ENCODE assay signal across 22 cellular contexts in genomic region chr1:53438427-53439336, GRCh38. TPM values are rescaled to one million over a fixed set of nuclear protein-coding genes. Genes with fewer than 3 reads are reported as not detected.
DNase-seq lines count a peak whose midpoint lies in the region; ATAC-seq, FAIRE-seq and TF ChIP-seq lines count a peak whose summit lies in the region.
"Had no signal": no experiment of that assay in that cellular context is flagged by ENCODE, and none has a peak within 500 bp of the region (broad histone marks: within the 10 kb centered on the region; RNA-seq: fewer than 3 reads in every experiment).

No MANE protein-coding gene starts in this region.

- no peaks in the 10 kb centered on the region for H3K9me3 Mint-ChIP-seq in activated T-helper 17 cell treated with anti-CD3 and anti-CD28 coated beads, Interleukin-2, amount 50 U/mL, for 72 hours
- H3K9me3 Mint-ChIP-seq: CD8-positive, alpha-beta T cell had no signal

- intact Hi-C loops in upper lobe of right lung (cut with DNase I), result no loop called here

- peak overlapping the region; percentile 50 for H3K4me3 ChIP-seq in HUES6 (ENCODE audit: low read depth, low read length)
- no peak overlapping the region for H3K4me3 ChIP-seq in H1 (ENCODE audit: extremely low read depth in 1 of 4, insufficient read depth in 2 of 4, low read depth in 3 of 4, low read length in 4 of 4)
- no peak overlapping the region for H3K4me3 ChIP-seq in neuronal stem cell (ENCODE audit: low read length in 2 of 2)
- H3K4me3 ChIP-seq in upper lobe of right lung, result no peak overlapping the region

- H3K79me1 ChIP-seq in H1 (ENCODE audit: low read depth, low read length), result no peaks in the 10 kb centered on the region
- H3K79me1 ChIP-seq in neuronal stem cell (ENCODE audit: low read depth, low read length), result peaks cover 4% of the 10 kb centered on the region

- POLR2A ChIA-PET in H1 (lab: Charles Lee; ENCODE audit: partially characterized antibody), result interaction anchor here (1.1 to 1.3 kb wide), 2 partner anchors 10 to 15 kb away, joined by 3 read pairs; no protein-coding TSS in a partner anchor

- CTCF ChIA-PET in H1 (lab: Charles Lee; ENCODE audit: partially characterized antibody), result interaction anchor here (1.2 to 1.3 kb wide), 2 partner anchors 10 to 277 kb away, joined by 3 to 4 read pairs; no protein-coding TSS in a partner anchor

- 0 out of 2 replicates have a peak overlapping the region, but pooled peaks have one; percentile 45 for H4K8ac ChIP-seq in H1 (ENCODE audit: extremely low read depth, insufficient read depth, low read length)
- peak overlapping the region; percentile 65 for H4K8ac ChIP-seq in neuronal stem cell (ENCODE audit: low read depth, low read length)

- 95% methylated on average over 54 of the region's 79 CpGs; no CpG with 5 or more reads in 1 of the 2 experiments for WGBS in H1 (ENCODE audit: extremely low coverage in 1 of 2, insufficient coverage in 1 of 2, insufficient read length in 1 of 2, insufficient replicate concordance in 2 of 2, low coverage in 1 of 2, low lambda C conversion rate in 2 of 2, missing lambda C conversion rate in 1 of 2), 2 experiments
- WGBS in neuronal stem cell (ENCODE audit: extremely low coverage in 2 of 2, insufficient read length in 2 of 2, insufficient replicate concordance in 1 of 2), 2 donors, result no CpG with 5 or more reads among the region's 79 CpGs

- ATAC-seq in upper lobe of right lung, result peak; percentile 32
- ATAC-seq in activated T-helper 17 cell treated with anti-CD3 and anti-CD28 coated beads, Interleukin-2, amount 50 U/mL, for 72 hours (replicated peaks), result no peak
- ATAC-seq: CD8-positive, alpha-beta T cell had no signal

- H2BK20ac ChIP-seq in H1 (ENCODE audit: low read length), result peak overlapping the region; percentile 97; the same call in 1 of the 2 replicates

- H2BK15ac ChIP-seq in H1 (ENCODE audit: low read length) (peak overlapping the region; percentile 61; the same call in 1 of the 2 replicates), neuronal stem cell (ENCODE audit: low read length) (peak overlapping the region; percentile 99)

- no peak overlapping the region for H3K56ac ChIP-seq in H1 (replicated peaks; ENCODE audit: insufficient read length, low read depth, low read length)

- DNase-seq in H1 (ENCODE audit: low read depth in 1 of 2, low spot score in 2 of 2) (no peak), neuronal stem cell (ENCODE audit: low spot score) (no peak), upper lobe of right lung (no peak), cerebellar nuclear complex (lab: John Stamatoyannopoulos, UW) (no peak), NCI-H2107 treated with DMSO at 0.1 percent for 48 hours (lab: John Stamatoyannopoulos, UW; ENCODE audit: unreplicated experiment) (no peak)
- no peak for DNase-seq in activated naive CD4-positive, alpha-beta T cell treated with anti-CD3 and anti-CD28 coated beads, Interleukin-2, amount 50 U/mL, for 16 hours
- DNase-seq: CD8-positive, alpha-beta T cell; COR-L47; DMS153; DMS79 treated with DMSO at 0.1 percent for 48 hours; EL; KBM-7 had no signal

- H3K4me1 Mint-ChIP-seq in activated T-helper 17 cell treated with anti-CD3 and anti-CD28 coated beads, Interleukin-2, amount 50 U/mL, for 72 hours, result no peaks in the 10 kb centered on the region
- H3K4me1 Mint-ChIP-seq: CD14-positive monocyte had no signal

- TF ChIP-seq CTCF in H1 (IDR thresholded peaks at IDR 0.05; ENCODE audit: control extremely low read depth in 1 of 3, insufficient read depth in 1 of 3, low read depth in 1 of 3, low read length in 3 of 3) (no peak), upper lobe of right lung (IDR thresholded peaks at IDR 0.05) (no peak)

- H4K20me1 ChIP-seq in H1 (replicated peaks in 1 of 2; ENCODE audit: control insufficient read depth in 1 of 2, insufficient read depth in 2 of 2, low read length in 2 of 2), result no peaks in the 10 kb centered on the region

- H3K27me3 ChIP-seq in HUES6 (ENCODE audit: control insufficient read depth, insufficient read depth, low read length) (no peaks in the 10 kb centered on the region), H1 (replicated peaks in 1 of 4; ENCODE audit: control insufficient read depth in 3 of 4, extremely low read depth in 1 of 4, insufficient read depth in 3 of 4, low read length in 3 of 4) (no peaks in the 10 kb centered on the region; a peak in 1 of 7 replicates), neuronal stem cell (ENCODE audit: control insufficient read depth in 3 of 3, insufficient read depth in 3 of 3, low read depth in 1 of 3, low read length in 3 of 3) (peaks cover 0 to 3% (median 0%) of the 10 kb centered on the region in 3 experiments), upper lobe of right lung (no peaks in the 10 kb centered on the region)

- TF ChIP-seq POLR2A in H1 (IDR thresholded peaks at IDR 0.05; ENCODE audit: control extremely low read depth in 1 of 2, low read depth in 2 of 2, low read length in 2 of 2), result no peak

- no peak overlapping the region; the same call in 1 of the 2 replicates for H3K27ac ChIP-seq in HUES6 (ENCODE audit: low read depth, low read length)
- no peak overlapping the region for H3K27ac ChIP-seq in H1 (ENCODE audit: low read depth, low read length)
- no peak overlapping the region for H3K27ac ChIP-seq in neuronal stem cell (replicated peaks; ENCODE audit: low read length)
- H3K27ac ChIP-seq in upper lobe of right lung, result no peak overlapping the region

- H4K91ac ChIP-seq in H1 (replicated peaks; ENCODE audit: insufficient read length, low read length) (peak overlapping the region; percentile 50), neuronal stem cell (ENCODE audit: low read depth, low read length, poor library complexity) (peak overlapping the region; percentile 72)

- no peak for TF ChIP-seq RAD21 in H1 (IDR thresholded peaks at IDR 0.05 in 1 of 2, conservative IDR thresholded peaks at IDR 0.05 in 1 of 2; ENCODE audit: low read depth in 2 of 2, low read length in 2 of 2)

- peaks cover 7% of the 10 kb centered on the region; the same call in 1 of the 2 replicates for H3K36me3 ChIP-seq in HUES6 (ENCODE audit: control insufficient read depth, insufficient read depth, low read length)
- peaks cover 0 to 10% (median 0%) of the 10 kb centered on the region in 4 experiments; a peak in 1 of 8 replicates for H3K36me3 ChIP-seq in H1 (ENCODE audit: control insufficient read depth in 2 of 4, insufficient read depth in 4 of 4, low read length in 3 of 4)
- no peaks in the 10 kb centered on the region for H3K36me3 ChIP-seq in neuronal stem cell (replicated peaks in 1 of 2; ENCODE audit: control insufficient read depth in 2 of 2, insufficient read depth in 2 of 2, low read length in 2 of 2)
- H3K36me3 ChIP-seq in upper lobe of right lung, result no peaks in the 10 kb centered on the region

- H3K18ac ChIP-seq in H1 (ENCODE audit: extremely low read depth, low read length) (peak overlapping the region; percentile 15; the same call in 1 of the 2 replicates), neuronal stem cell (ENCODE audit: low read length) (peak overlapping the region; percentile 83)

- H2BK12ac ChIP-seq in H1 (ENCODE audit: low read depth, low read length) (peak overlapping the region; percentile 96; the same call in 1 of the 2 replicates), neuronal stem cell (ENCODE audit: low read length) (peak overlapping the region; percentile 90)

- H3K23ac ChIP-seq in H1 (ENCODE audit: insufficient read length) (no peak overlapping the region), neuronal stem cell (ENCODE audit: low read depth, low read length, poor library complexity) (peak overlapping the region; percentile 91)

- H2AFZ ChIP-seq in H1 (ENCODE audit: low read length) (no peak overlapping the region), neuronal stem cell (ENCODE audit: low read length) (no peak overlapping the region)

- H3K9ac ChIP-seq in HUES6 (ENCODE audit: low read length) (peak overlapping the region; percentile 81), H1 (replicated peaks in 1 of 4; ENCODE audit: extremely low read depth in 1 of 4, low read depth in 3 of 4, low read length in 3 of 4) (no peak overlapping the region), neuronal stem cell (ENCODE audit: low read depth, low read length, poor library complexity) (peak overlapping the region; percentile 60)

- no peak for TF ChIP-seq EP300 in H1 (IDR thresholded peaks at IDR 0.05; ENCODE audit: borderline replicate concordance in 1 of 2, low read depth in 2 of 2, low read length in 2 of 2)

- H2AK5ac ChIP-seq in H1 (ENCODE audit: low read depth, low read length) (peak overlapping the region; percentile 11; the same call in 1 of the 2 replicates), neuronal stem cell (ENCODE audit: low read depth, low read length) (peak overlapping the region; percentile 98)

- H3K79me2 ChIP-seq in H1 (ENCODE audit: control insufficient read depth in 1 of 2, insufficient read depth in 2 of 2, low read length in 2 of 2), result no peaks in the 10 kb centered on the region

- peaks cover 6% of the 10 kb centered on the region for H3K27me3 Mint-ChIP-seq in activated T-helper 17 cell treated with anti-CD3 and anti-CD28 coated beads, Interleukin-2, amount 50 U/mL, for 72 hours

- H3K4ac ChIP-seq in H1 (replicated peaks; ENCODE audit: insufficient read length, low read depth, low read length), result no peak overlapping the region
- H3K4ac ChIP-seq in neuronal stem cell (ENCODE audit: low read length), result no peak overlapping the region

- H3K4me2 ChIP-seq in H1 (ENCODE audit: insufficient read depth in 1 of 2, low read depth in 2 of 2, low read length in 2 of 2), result no peak overlapping the region
- no peak overlapping the region for H3K4me2 ChIP-seq in neuronal stem cell (ENCODE audit: insufficient read depth, low read length, poor library complexity, severe bottlenecking)

- no peak overlapping the region for H3K4me3 Mint-ChIP-seq in activated T-helper 17 cell treated with anti-CD3 and anti-CD28 coated beads, Interleukin-2, amount 50 U/mL, for 72 hours
- H3K4me3 Mint-ChIP-seq: CD14-positive monocyte; CD8-positive, alpha-beta T cell had no signal

- H4K5ac ChIP-seq in H1 (ENCODE audit: insufficient read length, low read depth, low read length), result no peak overlapping the region

- H3K4me1 ChIP-seq in HUES6 (ENCODE audit: control insufficient read depth, insufficient read depth, low read length), result peaks cover 42% of the 10 kb centered on the region
- peaks cover 3 to 10% (median 4%) of the 10 kb centered on the region in 4 experiments; a peak in 5 of 7 replicates for H3K4me1 ChIP-seq in H1 (replicated peaks in 1 of 4; ENCODE audit: control insufficient read depth in 3 of 4, insufficient read depth in 4 of 4, low read length in 3 of 4)
- peaks cover 0 to 4% of the 10 kb centered on the region in 2 donors for H3K4me1 ChIP-seq in neuronal stem cell (ENCODE audit: control insufficient read depth in 2 of 2, insufficient read depth in 1 of 2, low read depth in 1 of 2, low read length in 2 of 2)
- no peaks in the 10 kb centered on the region for H3K4me1 ChIP-seq in upper lobe of right lung

- H2BK120ac ChIP-seq in H1 (replicated peaks; ENCODE audit: low read depth, low read length), result peak overlapping the region; percentile 75
- H2BK120ac ChIP-seq in neuronal stem cell (ENCODE audit: low read depth, low read length), result peak overlapping the region; percentile 61

- no peaks in the 10 kb centered on the region for H3K36me3 Mint-ChIP-seq in activated T-helper 17 cell treated with anti-CD3 and anti-CD28 coated beads, Interleukin-2, amount 50 U/mL, for 72 hours (ENCODE audit: low read depth)
- H3K36me3 Mint-ChIP-seq: CD14-positive monocyte; CD8-positive, alpha-beta T cell had no signal

- H2BK5ac ChIP-seq in H1 (ENCODE audit: low read depth, low read length), result peak overlapping the region; percentile 69; the same call in 1 of the 2 replicates
- peak overlapping the region; percentile 75 for H2BK5ac ChIP-seq in neuronal stem cell (ENCODE audit: low read length)

- no peaks in the 10 kb centered on the region for H3K23me2 ChIP-seq in H1 (ENCODE audit: low read depth, low read length)

- H3K27ac Mint-ChIP-seq in activated T-helper 17 cell treated with anti-CD3 and anti-CD28 coated beads, Interleukin-2, amount 50 U/mL, for 72 hours, result no peak overlapping the region
- H3K27ac Mint-ChIP-seq: CD14-positive monocyte; CD8-positive, alpha-beta T cell had no signal

- peaks cover 17% of the 10 kb centered on the region for H3K9me3 ChIP-seq in HUES6 (ENCODE audit: control insufficient read depth, insufficient read depth, low read depth, low read length)
- peaks cover 18 to 29% of the 10 kb centered on the region in 2 experiments for H3K9me3 ChIP-seq in H1 (ENCODE audit: insufficient read depth in 2 of 2, low read depth in 1 of 2, low read length in 1 of 2)
- H3K9me3 ChIP-seq in neuronal stem cell (replicated peaks in 1 of 2; ENCODE audit: control insufficient read depth in 2 of 2, insufficient read depth in 1 of 2, low read depth in 1 of 2, low read length in 2 of 2), result peaks cover 0 to 11% of the 10 kb centered on the region in 2 donors
- no peaks in the 10 kb centered on the region for H3K9me3 ChIP-seq in upper lobe of right lung

- no peak overlapping the region for H3K14ac ChIP-seq in H1 (ENCODE audit: insufficient read length)
- peak overlapping the region; percentile 89 for H3K14ac ChIP-seq in neuronal stem cell (ENCODE audit: low read length)

- FAIRE-seq in H1 (lab: Jason Lieb, UNC), result no peak
- FAIRE-seq: D721Med, G401.6, GM12891, HTR-8/SVneo had no signal

RNA-seq across cellular contexts. Expression of gene DMRTB1, which starts 20.5 kb away (rescaled TPM):
- 0.17 and 0.35 TPM in 2 replicates for total RNA-seq in H1 (2021; fragmentation: NEBNext Ultra II Directional; extraction: Animal tissue kit (Norgen Biotek cat#: 25700))
- 0.06 and 0.22 TPM in 2 replicates for polyA plus RNA-seq in H1 (2011; rRNA removed)
- polyA plus RNA-seq in H1 (2011; cell fraction: cytosol; rRNA removed), result 0.14 TPM
- polyA plus RNA-seq in H1 (2011; cell fraction: nucleus; rRNA removed), result not detected
- polyA plus RNA-seq in H1 (2012, experiment 1 of 2), result 0.11 to 0.15 TPM in 2 of 4 replicates, not detected in the others
- not detected for polyA plus RNA-seq in H1 (2012, experiment 2 of 2)
- 0.49 TPM for polyA plus RNA-seq in H1 (2013, experiment 1 of 2)
- polyA plus RNA-seq in H1 (2013, experiment 2 of 2), result 0.40 TPM
- not detected in 2 replicates for polyA minus RNA-seq in H1 (2011; rRNA and poly(A)+ RNA removed)
- polyA minus RNA-seq in H1 (2011; cell fraction: cytosol; rRNA and poly(A)+ RNA removed), result not detected
- polyA minus RNA-seq in H1 (2011; cell fraction: nucleus; rRNA and poly(A)+ RNA removed), result not detected
- polyA plus RNA-seq in neuronal stem cell (2013, experiment 1 of 2), result 0.03 TPM
- not detected for polyA plus RNA-seq in neuronal stem cell (2013, experiment 2 of 2)
- total RNA-seq in upper lobe of right lung, result not detected
- not detected for total RNA-seq in activated T-helper 17 cell treated with anti-CD3 and anti-CD28 coated beads, Interleukin-2, amount 50 U/mL, for 72 hours
- total RNA-seq: A673; CD8-positive, alpha-beta T cell; H4 had no signal
- polyA plus RNA-seq: BJ, CD14-positive monocyte had no signal

Comparison
In these comparisons a context has a peak if more than half of its experiments do, and no peak if none do; other contexts are left out.
1. H3K9ac ChIP-seq: peak in HUES6 (single experiment) and neuronal stem cell (single experiment); none in H1 (0 of 4).